In the genomic region with DNA sequence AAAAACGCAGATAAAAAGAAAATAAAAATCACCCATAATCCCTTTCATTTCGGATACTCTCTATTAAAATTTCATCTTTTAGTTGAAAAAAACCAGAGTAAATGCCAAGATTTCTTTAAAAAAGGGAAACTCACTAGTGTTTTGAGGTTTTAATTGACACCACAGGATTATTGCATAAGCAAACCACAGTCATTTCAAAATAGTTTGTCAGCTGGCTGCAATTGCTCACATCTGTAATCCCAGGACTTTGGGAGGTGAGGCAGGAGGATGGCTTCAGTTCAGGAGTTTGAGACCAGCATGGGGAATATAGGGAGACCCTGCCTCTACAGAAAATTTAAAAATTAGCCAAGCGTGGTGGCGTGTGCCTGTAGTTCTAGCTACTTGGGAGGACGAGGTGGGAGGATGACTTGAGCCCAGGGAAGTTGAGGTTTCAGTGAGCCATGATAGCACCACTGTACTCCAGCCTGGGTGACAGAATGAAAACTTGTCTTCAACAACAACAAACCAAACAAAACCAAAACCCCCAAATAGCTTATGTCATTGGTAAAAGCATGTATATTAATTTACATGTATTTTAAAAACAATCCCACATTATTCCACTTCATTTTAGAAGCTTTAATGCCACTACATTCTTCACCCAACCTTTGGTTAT, we compare ENCODE assay signal across 1 cellular context.
TF ChIP-seq lines count a peak whose summit lies in the region.

No MANE protein-coding gene starts in this region.

TF ChIP-seq in IMR-90, 13 proteins besides CTCF, POLR2A, EP300 and RAD21:
- TF ChIP-seq CEBPB (IDR thresholded peaks at IDR 0.05; ENCODE audit: low read depth, low read length) (peak; percentile 67), NFE2L2 (IDR thresholded peaks at IDR 0.05; ENCODE audit: low read depth, low read length) (no peak)
